In the genomic region with DNA sequence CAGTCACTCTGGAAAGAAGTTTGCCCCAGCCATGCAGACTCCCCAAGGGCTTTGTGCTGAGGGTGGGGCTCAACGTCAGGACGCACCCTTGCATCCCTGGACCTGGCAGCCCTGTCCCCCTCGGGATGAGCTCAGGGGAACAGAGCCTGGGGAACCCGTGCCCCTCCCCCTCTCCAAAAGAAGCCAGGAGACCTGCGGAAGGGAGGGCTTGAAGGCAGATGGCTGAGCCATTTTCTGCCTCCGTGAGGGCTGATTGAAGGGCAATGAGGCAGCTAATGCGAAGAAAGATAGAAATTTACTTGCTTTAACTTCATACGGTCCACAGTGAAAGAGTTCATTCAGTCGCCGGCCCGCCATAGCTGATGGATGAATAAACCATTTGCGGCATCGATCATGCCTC, we compare ENCODE assay signal across 20 cellular contexts.
"Had no signal": no experiment of that assay in that cellular context is flagged by ENCODE, and none has a peak within 500 bp of the region (broad histone marks: within the 10 kb centered on the region; RNA-seq: fewer than 3 reads in every experiment).

No MANE protein-coding gene starts in this region.

- H3K4me3 Mint-ChIP-seq: stimulated activated naive CD8-positive, alpha-beta T cell treated with anti-CD3 and anti-CD28 coated beads, Interleukin-15, Interleukin-2, amounts not matched to agents 100 ng/mL and 50 ng/mL, for 24 hours had no signal

- H3K27ac ChIP-seq: breast epithelium, coronary artery, left ventricle myocardium inferior, pancreas, right lobe of liver, tibial nerve had no signal

- H3K4me1 ChIP-seq: breast epithelium, left ventricle myocardium inferior, pancreas, right lobe of liver, tibial nerve had no signal

- H3K4me3 ChIP-seq: breast epithelium, coronary artery, left ventricle myocardium inferior, pancreas, right lobe of liver, tibial nerve had no signal

- H3K9me3 Mint-ChIP-seq: stimulated activated naive CD8-positive, alpha-beta T cell treated with anti-CD3 and anti-CD28 coated beads, Interleukin-15, Interleukin-2, amounts not matched to agents 100 ng/mL and 50 ng/mL, for 24 hours had no signal

- FAIRE-seq: frontal cortex, pancreas, small intestine, urothelium cell line had no signal

- H3K27ac Mint-ChIP-seq: stimulated activated naive CD8-positive, alpha-beta T cell treated with anti-CD3 and anti-CD28 coated beads, Interleukin-15, Interleukin-2, amounts not matched to agents 100 ng/mL and 50 ng/mL, for 24 hours had no signal

- H3K9me3 ChIP-seq: breast epithelium, left ventricle myocardium inferior, pancreas, right lobe of liver, tibial nerve had no signal

- DNase-seq: activated CD4-positive, alpha-beta T cell treated with anti-CD3 and anti-CD28 coated beads for 1 hour; activated CD8-positive, alpha-beta memory T cell treated with anti-CD3 and anti-CD28 coated beads for 24 hours; activated CD8-positive, alpha-beta memory T cell treated with anti-CD3 and anti-CD28 coated beads, Interleukin-2, amount 50 U/mL, for 48 hours; activated effector memory CD4-positive, alpha-beta T cell treated with anti-CD3 and anti-CD28 coated beads, Interleukin-2, amount 50 U/mL, for 16 hours; activated naive CD4-positive, alpha-beta T cell treated with anti-CD3 and anti-CD28 coated beads, Interleukin-2, amount 50 U/mL, for 16 hours; activated T-cell treated with anti-CD3 and anti-CD28 coated beads, Interleukin-2, amount 50 U/mL, for 48 hours; aorta; head of caudate nucleus; left ventricle myocardium inferior; pancreas; right lobe of liver; small intestine; stimulated activated CD4-positive, alpha-beta T cell treated with anti-CD3 and anti-CD28 coated beads, Interleukin-15, amount 100 ng/mL, for 24 hours; stimulated activated CD4-positive, alpha-beta T cell treated with anti-CD3 and anti-CD28 coated beads, Interleukin-2, amount 100 ng/mL, for 48 hours had no signal

- ATAC-seq: pancreas had no signal

- H3K36me3 ChIP-seq: breast epithelium, pancreas had no signal

- H3K27me3 ChIP-seq: breast epithelium, pancreas, right lobe of liver had no signal
